In genomic region chr1:39397487-39397886, GRCh38 we compare ENCODE assay signal across 1 cellular context.
TF ChIP-seq lines count a peak whose summit lies in the region.

No MANE protein-coding gene starts in this region.

TF ChIP-seq in HCT116, 20 proteins besides CTCF, POLR2A, EP300 and RAD21 (continued from another document):
- TF ChIP-seq POLR2AphosphoS5 (IDR thresholded peaks at IDR 0.05; ENCODE audit: low read depth, low read length) (no peak), YY1 (IDR thresholded peaks at IDR 0.05; ENCODE audit: extremely low read depth, insufficient replicate concordance, low read depth, low read length) (no peak), FOSL1 (IDR thresholded peaks at IDR 0.05; ENCODE audit: low read depth) (no peak), SRF (IDR thresholded peaks at IDR 0.05; ENCODE audit: low read depth) (no peak), REST (IDR thresholded peaks at IDR 0.05; ENCODE audit: low read depth) (no peak), ELF1 (IDR thresholded peaks at IDR 0.05; ENCODE audit: borderline replicate concordance, low read depth) (no peak)
- TF ChIP-seq, protein P1, sequence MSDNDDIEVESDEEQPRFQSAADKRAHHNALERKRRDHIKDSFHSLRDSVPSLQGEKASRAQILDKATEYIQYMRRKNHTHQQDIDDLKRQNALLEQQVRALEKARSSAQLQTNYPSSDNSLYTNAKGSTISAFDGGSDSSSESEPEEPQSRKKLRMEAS (IDR thresholded peaks at IDR 0.05), result no peak
